ENCODE assay signal across 1 cellular context in the genomic region with DNA sequence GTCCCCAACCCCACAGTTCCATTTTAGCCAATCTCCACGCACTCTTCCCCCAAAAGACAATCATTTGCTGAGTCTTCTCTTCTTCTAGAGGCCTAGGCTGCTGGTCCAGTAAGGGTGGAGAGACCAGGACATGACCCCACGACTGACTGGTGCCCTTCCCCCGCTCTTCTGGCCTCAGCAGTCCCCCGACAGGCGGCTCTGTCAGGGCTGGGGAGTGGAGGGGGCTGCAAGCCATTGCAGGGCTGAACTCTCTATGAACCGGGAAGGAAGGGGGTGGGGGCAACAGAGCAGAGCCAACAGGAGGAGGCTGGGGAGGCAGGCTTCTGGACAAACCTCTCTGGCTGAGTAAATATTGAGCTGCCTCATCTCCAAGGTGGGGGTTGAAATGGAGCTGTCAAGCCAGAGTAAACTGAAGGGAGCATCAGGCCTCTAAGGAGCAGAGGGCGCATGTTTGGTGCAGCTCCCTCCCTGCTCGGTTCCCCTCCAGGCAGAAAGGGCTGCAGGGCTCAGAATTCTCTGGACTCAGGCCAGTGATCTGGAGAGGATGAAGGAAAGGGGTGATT.
TF ChIP-seq lines count a peak whose summit lies in the region.

No MANE protein-coding gene starts in this region.

TF ChIP-seq in K562, 482 proteins besides CTCF, POLR2A, EP300 and RAD21 (continued from another document and continues in another):
- TF ChIP-seq TFAP4 (CRISPR knock-in tag; IDR thresholded peaks at IDR 0.05; ENCODE audit: borderline replicate concordance) (peak; percentile 27; the same call in 1 of the 2 replicates), HDAC6 (IDR thresholded peaks at IDR 0.05; ENCODE audit: low read depth, low read length) (no peak), MLLT1 (IDR thresholded peaks at IDR 0.05) (no peak), CCAR2 (IDR thresholded peaks at IDR 0.05; ENCODE audit: low read depth, low read length) (no peak), ZNF384 (IDR thresholded peaks at IDR 0.05; ENCODE audit: low read depth, low read length) (no peak), DMBX1 (CRISPR knock-in tag; IDR thresholded peaks at IDR 0.05; ENCODE audit: borderline replicate concordance) (no peak), SMAD4 (CRISPR knock-in tag; conservative IDR thresholded peaks at IDR 0.05) (peak; percentile 74), NCOA4 (IDR thresholded peaks at IDR 0.05; ENCODE audit: partially characterized antibody) (no peak), CSDE1 (IDR thresholded peaks at IDR 0.05) (no peak), IRF2 (CRISPR knock-in tag; IDR thresholded peaks at IDR 0.05) (no peak), MAFG (tag; conservative IDR thresholded peaks at IDR 0.05) (no peak), ZNF354B (CRISPR knock-in tag; IDR thresholded peaks at IDR 0.05) (no peak), ETS2 (tag; IDR thresholded peaks at IDR 0.05; ENCODE audit: borderline replicate concordance, poor library complexity, severe bottlenecking) (no peak), ATF6 (CRISPR knock-in tag; IDR thresholded peaks at IDR 0.05) (no peak), TEAD2 (tag; IDR thresholded peaks at IDR 0.05) (no peak), ELF4 (CRISPR knock-in tag; IDR thresholded peaks at IDR 0.05) (no peak), TOE1 (IDR thresholded peaks at IDR 0.05; ENCODE audit: borderline replicate concordance) (no peak), TOE1 (CRISPR knock-in tag; IDR thresholded peaks at IDR 0.05; ENCODE audit: borderline replicate concordance, low read depth) (no peak), YBX1 (IDR thresholded peaks at IDR 0.05) (no peak), PYGO2 (tag; IDR thresholded peaks at IDR 0.05) (no peak), NCOA1 (IDR thresholded peaks at IDR 0.05; ENCODE audit: low read depth) (peak; percentile 39; the same call in 1 of the 2 replicates), RBM15 (IDR thresholded peaks at IDR 0.05; ENCODE audit: insufficient read depth, low read length) (no peak), ZNF586 (CRISPR knock-in tag; conservative IDR thresholded peaks at IDR 0.05) (no peak), HMGN3 (IDR thresholded peaks at IDR 0.05; ENCODE audit: borderline replicate concordance, extremely low read depth, insufficient read length, low read depth, low read length) (peak; percentile 32), TRIM28 (IDR thresholded peaks at IDR 0.05) (no peak), BACH1 (tag; IDR thresholded peaks at IDR 0.05) (no peak), ZNF316 (IDR thresholded peaks at IDR 0.05) (peak; percentile 59; the same call in 1 of the 2 replicates), KLF1 (tag; IDR thresholded peaks at IDR 0.05) (no peak), SMAD2 (IDR thresholded peaks at IDR 0.05; ENCODE audit: low read depth, low read length) (no peak), ZNF77 (CRISPR knock-in tag; IDR thresholded peaks at IDR 0.05) (no peak), SETDB1 (IDR thresholded peaks at IDR 0.05; ENCODE audit: low read length) (no peak), FUS (optimal IDR thresholded peaks at IDR 0.05; ENCODE audit: low read depth, low read length) (no peak), NFIC (IDR thresholded peaks at IDR 0.05) (peak; percentile 71), MTA3 (IDR thresholded peaks at IDR 0.05; ENCODE audit: borderline replicate concordance) (no peak), RHOXF2B (CRISPR knock-in tag; conservative IDR thresholded peaks at IDR 0.05) (no peak), SPI1 (IDR thresholded peaks at IDR 0.05; ENCODE audit: borderline replicate concordance, low read depth, low read length) (no peak), MAFK (IDR thresholded peaks at IDR 0.05; ENCODE audit: low read length) (no peak), ZNF282 (CRISPR knock-in tag; IDR thresholded peaks at IDR 0.05) (no peak), NFRKB (IDR thresholded peaks at IDR 0.05; ENCODE audit: low read depth) (peak; percentile 49; the same call in 1 of the 2 replicates), LARP7 (IDR thresholded peaks at IDR 0.05) (no peak), ZNF232 (CRISPR knock-in tag; IDR thresholded peaks at IDR 0.05) (no peak), BRD9 (IDR thresholded peaks at IDR 0.05; ENCODE audit: low read depth, partially characterized antibody) (no peak), E2F1 (CRISPR knock-in tag; IDR thresholded peaks at IDR 0.05) (no peak), DNMT1 (IDR thresholded peaks at IDR 0.05) (no peak), PTBP1 (IDR thresholded peaks at IDR 0.05; ENCODE audit: low read depth, low read length) (no peak), CBX1 (IDR thresholded peaks at IDR 0.05; ENCODE audit: low read depth) (no peak), ETV1 (tag; conservative IDR thresholded peaks at IDR 0.05; ENCODE audit: low read depth) (no peak), RFX5 (IDR thresholded peaks at IDR 0.05; ENCODE audit: low read depth, low read length) (no peak), CBFA2T2 (conservative IDR thresholded peaks at IDR 0.05) (no peak), GABPB2 (CRISPR knock-in tag; conservative IDR thresholded peaks at IDR 0.05) (no peak), ZNF253 (CRISPR knock-in tag; conservative IDR thresholded peaks at IDR 0.05) (no peak), RBBP5 (IDR thresholded peaks at IDR 0.05; ENCODE audit: borderline replicate concordance, insufficient read depth, low read length, poor library complexity, severe bottlenecking) (no peak), POLR2AphosphoS5 (IDR thresholded peaks at IDR 0.05; ENCODE audit: control insufficient read depth, insufficient read depth, low read depth, low read length) (no peak; the same call in 1 of the 2 replicates), KHSRP (IDR thresholded peaks at IDR 0.05) (no peak)
- TF ChIP-seq, protein P1, sequence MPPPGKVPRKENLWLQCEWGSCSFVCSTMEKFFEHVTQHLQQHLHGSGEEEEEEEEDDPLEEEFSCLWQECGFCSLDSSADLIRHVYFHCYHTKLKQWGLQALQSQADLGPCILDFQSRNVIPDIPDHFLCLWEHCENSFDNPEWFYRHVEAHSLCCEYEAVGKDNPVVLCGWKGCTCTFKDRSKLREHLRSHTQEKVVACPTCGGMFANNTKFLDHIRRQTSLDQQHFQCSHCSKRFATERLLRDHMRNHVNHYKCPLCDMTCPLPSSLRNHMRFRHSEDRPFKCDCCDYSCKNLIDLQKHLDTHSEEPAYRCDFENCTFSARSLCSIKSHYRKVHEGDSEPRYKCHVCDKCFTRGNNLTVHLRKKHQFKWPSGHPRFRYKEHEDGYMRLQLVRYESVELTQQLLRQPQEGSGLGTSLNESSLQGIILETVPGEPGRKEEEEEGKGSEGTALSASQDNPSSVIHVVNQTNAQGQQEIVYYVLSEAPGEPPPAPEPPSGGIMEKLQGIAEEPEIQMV (tag; conservative IDR thresholded peaks at IDR 0.05; ENCODE audit: low read depth) = no peak
- TF ChIP-seq, protein P2, sequence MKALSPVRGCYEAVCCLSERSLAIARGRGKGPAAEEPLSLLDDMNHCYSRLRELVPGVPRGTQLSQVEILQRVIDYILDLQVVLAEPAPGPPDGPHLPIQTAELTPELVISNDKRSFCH (CRISPR knock-in tag; IDR thresholded peaks at IDR 0.05) = no peak
- TF ChIP-seq, protein P2 (tag; IDR thresholded peaks at IDR 0.05) = no peak
- TF ChIP-seq, protein P3, sequence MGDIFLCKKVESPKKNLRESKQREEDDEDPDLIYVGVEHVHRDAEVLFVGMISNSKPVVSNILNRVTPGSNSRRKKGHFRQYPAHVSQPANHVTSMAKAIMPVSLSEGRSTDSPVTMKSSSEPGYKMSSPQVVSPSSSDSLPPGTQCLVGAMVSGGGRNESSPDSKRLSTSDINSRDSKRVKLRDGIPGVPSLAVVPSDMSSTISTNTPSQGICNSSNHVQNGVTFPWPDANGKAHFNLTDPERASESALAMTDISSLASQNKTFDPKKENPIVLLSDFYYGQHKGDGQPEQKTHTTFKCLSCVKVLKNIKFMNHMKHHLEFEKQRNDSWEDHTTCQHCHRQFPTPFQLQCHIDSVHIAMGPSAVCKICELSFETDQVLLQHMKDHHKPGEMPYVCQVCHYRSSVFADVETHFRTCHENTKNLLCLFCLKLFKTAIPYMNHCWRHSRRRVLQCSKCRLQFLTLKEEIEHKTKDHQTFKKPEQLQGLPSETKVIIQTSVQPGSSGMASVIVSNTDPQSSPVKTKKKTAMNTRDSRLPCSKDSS (IDR thresholded peaks at IDR 0.05; ENCODE audit: low read depth, partially characterized antibody) = no peak
- TF ChIP-seq, protein P4, sequence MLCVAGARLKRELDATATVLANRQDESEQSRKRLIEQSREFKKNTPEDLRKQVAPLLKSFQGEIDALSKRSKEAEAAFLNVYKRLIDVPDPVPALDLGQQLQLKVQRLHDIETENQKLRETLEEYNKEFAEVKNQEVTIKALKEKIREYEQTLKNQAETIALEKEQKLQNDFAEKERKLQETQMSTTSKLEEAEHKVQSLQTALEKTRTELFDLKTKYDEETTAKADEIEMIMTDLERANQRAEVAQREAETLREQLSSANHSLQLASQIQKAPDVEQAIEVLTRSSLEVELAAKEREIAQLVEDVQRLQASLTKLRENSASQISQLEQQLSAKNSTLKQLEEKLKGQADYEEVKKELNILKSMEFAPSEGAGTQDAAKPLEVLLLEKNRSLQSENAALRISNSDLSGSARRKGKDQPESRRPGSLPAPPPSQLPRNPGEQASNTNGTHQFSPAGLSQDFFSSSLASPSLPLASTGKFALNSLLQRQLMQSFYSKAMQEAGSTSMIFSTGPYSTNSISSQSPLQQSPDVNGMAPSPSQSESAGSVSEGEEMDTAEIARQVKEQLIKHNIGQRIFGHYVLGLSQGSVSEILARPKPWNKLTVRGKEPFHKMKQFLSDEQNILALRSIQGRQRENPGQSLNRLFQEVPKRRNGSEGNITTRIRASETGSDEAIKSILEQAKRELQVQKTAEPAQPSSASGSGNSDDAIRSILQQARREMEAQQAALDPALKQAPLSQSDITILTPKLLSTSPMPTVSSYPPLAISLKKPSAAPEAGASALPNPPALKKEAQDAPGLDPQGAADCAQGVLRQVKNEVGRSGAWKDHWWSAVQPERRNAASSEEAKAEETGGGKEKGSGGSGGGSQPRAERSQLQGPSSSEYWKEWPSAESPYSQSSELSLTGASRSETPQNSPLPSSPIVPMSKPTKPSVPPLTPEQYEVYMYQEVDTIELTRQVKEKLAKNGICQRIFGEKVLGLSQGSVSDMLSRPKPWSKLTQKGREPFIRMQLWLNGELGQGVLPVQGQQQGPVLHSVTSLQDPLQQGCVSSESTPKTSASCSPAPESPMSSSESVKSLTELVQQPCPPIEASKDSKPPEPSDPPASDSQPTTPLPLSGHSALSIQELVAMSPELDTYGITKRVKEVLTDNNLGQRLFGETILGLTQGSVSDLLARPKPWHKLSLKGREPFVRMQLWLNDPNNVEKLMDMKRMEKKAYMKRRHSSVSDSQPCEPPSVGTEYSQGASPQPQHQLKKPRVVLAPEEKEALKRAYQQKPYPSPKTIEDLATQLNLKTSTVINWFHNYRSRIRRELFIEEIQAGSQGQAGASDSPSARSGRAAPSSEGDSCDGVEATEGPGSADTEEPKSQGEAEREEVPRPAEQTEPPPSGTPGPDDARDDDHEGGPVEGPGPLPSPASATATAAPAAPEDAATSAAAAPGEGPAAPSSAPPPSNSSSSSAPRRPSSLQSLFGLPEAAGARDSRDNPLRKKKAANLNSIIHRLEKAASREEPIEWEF (CRISPR knock-in tag; IDR thresholded peaks at IDR 0.05) = no peak
- TF ChIP-seq, protein P5, sequence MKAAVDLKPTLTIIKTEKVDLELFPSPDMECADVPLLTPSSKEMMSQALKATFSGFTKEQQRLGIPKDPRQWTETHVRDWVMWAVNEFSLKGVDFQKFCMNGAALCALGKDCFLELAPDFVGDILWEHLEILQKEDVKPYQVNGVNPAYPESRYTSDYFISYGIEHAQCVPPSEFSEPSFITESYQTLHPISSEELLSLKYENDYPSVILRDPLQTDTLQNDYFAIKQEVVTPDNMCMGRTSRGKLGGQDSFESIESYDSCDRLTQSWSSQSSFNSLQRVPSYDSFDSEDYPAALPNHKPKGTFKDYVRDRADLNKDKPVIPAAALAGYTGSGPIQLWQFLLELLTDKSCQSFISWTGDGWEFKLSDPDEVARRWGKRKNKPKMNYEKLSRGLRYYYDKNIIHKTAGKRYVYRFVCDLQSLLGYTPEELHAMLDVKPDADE (conservative IDR thresholded peaks at IDR 0.05; ENCODE audit: control insufficient read depth, low read depth, low read length) = no peak
